ENCODE assay signal across 24 cellular contexts in the genomic region with DNA sequence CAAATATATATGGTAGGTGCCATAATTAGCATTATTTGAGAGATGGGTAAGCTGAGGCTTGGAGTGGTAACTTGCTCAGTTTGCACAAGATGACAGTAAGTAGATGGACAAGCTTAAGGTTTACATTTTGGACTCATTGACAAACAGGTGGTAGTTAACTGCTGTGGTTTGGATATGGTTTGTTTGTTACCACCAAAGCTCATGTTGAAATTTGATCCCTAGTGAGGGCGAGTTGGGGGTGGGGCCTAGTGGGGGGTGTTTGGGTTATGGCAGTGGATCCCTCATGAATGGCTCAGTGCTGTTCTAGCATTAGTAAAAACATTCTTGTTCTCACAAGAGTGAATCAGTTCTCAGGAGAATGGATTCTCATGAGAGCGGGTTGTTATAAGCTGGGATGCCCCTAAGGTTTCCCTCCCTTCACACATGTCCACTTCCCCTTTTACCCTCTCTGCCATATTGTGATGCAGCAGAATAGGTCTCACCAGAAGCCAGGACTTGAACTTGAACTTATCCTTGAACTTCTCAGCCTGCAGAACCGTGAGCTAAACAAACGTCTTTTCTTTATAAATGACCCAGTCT. TPM values are rescaled to one million over a fixed set of nuclear protein-coding genes. Genes with fewer than 3 reads are reported as not detected.
DNase-seq lines count a peak whose midpoint lies in the region; ATAC-seq, FAIRE-seq and TF ChIP-seq lines count a peak whose summit lies in the region.
"Had no signal": no experiment of that assay in that cellular context is flagged by ENCODE, and none has a peak within 500 bp of the region (broad histone marks: within the 10 kb centered on the region; RNA-seq: fewer than 3 reads in every experiment).

No MANE protein-coding gene starts in this region.

- DNase-seq in GM12891 (ENCODE audit: insufficient read length, low spot score) (no peak), NCI-H187 (lab: John Stamatoyannopoulos, UW) (peak; percentile 24 to 52), SJCRH30 (peak; percentile 41 to 66), GM12892 (ENCODE audit: insufficient read length) (no peak), NCI-H1436 (lab: John Stamatoyannopoulos, UW) (no peak)
- DNase-seq in activated CD4-positive, alpha-beta T cell treated with anti-CD3 and anti-CD28 coated beads for 36 hours: no peak
- DNase-seq: activated CD4-positive, alpha-beta T cell treated with anti-CD3 and anti-CD28 coated beads, Interleukin-2, amount 50 U/mL, for 48 hours; activated naive CD8-positive, alpha-beta T cell treated with anti-CD3 and anti-CD28 coated beads, Interleukin-2, amount 10 ng/mL, durations not matched to agents 7 days and 5 days; cerebellar nuclear complex; DMS153; gastrocnemius medialis; NCI-H2081 treated with DMSO at 0.1 percent for 48 hours; NCI-H774; nephron progenitor cell; right cardiac atrium; transverse colon had no signal

- H3K4me3 ChIP-seq in SJCRH30: no peak overlapping the region
- H3K4me3 ChIP-seq: gastrocnemius medialis, transverse colon had no signal

- peaks cover 49% of the 10 kb centered on the region for H3K27me3 Mint-ChIP-seq in activated CD4-positive, alpha-beta T cell treated with anti-CD3 and anti-CD28 coated beads for 36 hours

- FAIRE-seq in GM12891 (lab: Jason Lieb, UNC): no peak
- FAIRE-seq in GM12892 (lab: Jason Lieb, UNC): no peak
- FAIRE-seq: H1, islet of Langerhans had no signal

- intact Hi-C loops in activated CD4-positive, alpha-beta T cell treated with anti-CD3 and anti-CD28 coated beads for 36 hours (cut with DNase I, micrococcal nuclease): no loop called here

- TF ChIP-seq POLR2A in GM12891 (IDR thresholded peaks at IDR 0.05; ENCODE audit: low read depth, low read length) (no peak), GM12892 (IDR thresholded peaks at IDR 0.05; ENCODE audit: low read depth, low read length) (no peak)

- H3K4me1 ChIP-seq in SJCRH30: peaks cover 3% of the 10 kb centered on the region; the same call in 1 of the 2 replicates
- H3K4me1 ChIP-seq: parathyroid adenoma had no signal

- peaks cover 4% of the 10 kb centered on the region for H3K4me1 Mint-ChIP-seq in activated CD4-positive, alpha-beta T cell treated with anti-CD3 and anti-CD28 coated beads for 36 hours

- no peaks in the 10 kb centered on the region for H3K9me3 ChIP-seq in SJCRH30 (replicated peaks)
- H3K9me3 ChIP-seq: gastrocnemius medialis, transverse colon had no signal

- ATAC-seq in GM21717 (IDR thresholded peaks at IDR 0.05; ENCODE audit: unreplicated experiment) (peak; percentile 54), HG03095 (IDR thresholded peaks at IDR 0.05; ENCODE audit: unreplicated experiment) (no peak)
- no peak for ATAC-seq in activated CD4-positive, alpha-beta T cell treated with anti-CD3 and anti-CD28 coated beads for 36 hours
- ATAC-seq: esophagus mucosa, gastrocnemius medialis, right cardiac atrium had no signal

- no peaks in the 10 kb centered on the region for H3K36me3 ChIP-seq in SJCRH30
- H3K36me3 ChIP-seq: gastrocnemius medialis, transverse colon had no signal

- CTCF ChIA-PET in activated CD4-positive, alpha-beta T cell treated with anti-CD3 and anti-CD28 coated beads for 36 hours (lab: Charles Lee): interaction anchor here (1.3 kb wide), 1 partner anchor 31 kb away, joined by 4 read pairs; no protein-coding TSS in a partner anchor

- no peak overlapping the region for H3K4me3 Mint-ChIP-seq in activated CD4-positive, alpha-beta T cell treated with anti-CD3 and anti-CD28 coated beads for 36 hours
- H3K4me3 Mint-ChIP-seq: activated naive CD8-positive, alpha-beta T cell treated with anti-CD3 and anti-CD28 coated beads, Interleukin-2, amount 10 ng/mL, durations not matched to agents 7 days and 5 days; nephron progenitor cell; T-helper 2 cell treated with Interferon-gamma antibody and Interleukin-4, amounts not matched to agents 5 μg/mL and 100 μg/mL, for 36 hours had no signal

- no peak overlapping the region for H3K27ac ChIP-seq in SJCRH30
- H3K27ac ChIP-seq: gastrocnemius medialis, parathyroid adenoma, transverse colon had no signal

- no peaks in the 10 kb centered on the region for H3K27me3 ChIP-seq in SJCRH30
- H3K27me3 ChIP-seq: gastrocnemius medialis had no signal

- H3K36me3 Mint-ChIP-seq in activated CD4-positive, alpha-beta T cell treated with anti-CD3 and anti-CD28 coated beads for 36 hours (ENCODE audit: low read depth): no peaks in the 10 kb centered on the region
- H3K36me3 Mint-ChIP-seq: activated naive CD8-positive, alpha-beta T cell treated with anti-CD3 and anti-CD28 coated beads, Interleukin-2, amount 10 ng/mL, durations not matched to agents 7 days and 5 days had no signal

- POLR2A ChIA-PET in activated CD4-positive, alpha-beta T cell treated with anti-CD3 and anti-CD28 coated beads for 36 hours (lab: Charles Lee): interaction anchor here (0.6 kb wide), 1 partner anchor 686 kb away, joined by 7 read pairs; no protein-coding TSS in a partner anchor

- no peaks in the 10 kb centered on the region for H3K9me3 Mint-ChIP-seq in activated CD4-positive, alpha-beta T cell treated with anti-CD3 and anti-CD28 coated beads for 36 hours (ENCODE audit: low read depth)
- H3K9me3 Mint-ChIP-seq: activated naive CD8-positive, alpha-beta T cell treated with anti-CD3 and anti-CD28 coated beads, Interleukin-2, amount 10 ng/mL, durations not matched to agents 7 days and 5 days; nephron progenitor cell; T-helper 2 cell treated with Interferon-gamma antibody and Interleukin-4, amounts not matched to agents 5 μg/mL and 100 μg/mL, for 36 hours had no signal

- H3K27ac Mint-ChIP-seq in activated CD4-positive, alpha-beta T cell treated with anti-CD3 and anti-CD28 coated beads for 36 hours: no peak overlapping the region
- H3K27ac Mint-ChIP-seq: activated naive CD8-positive, alpha-beta T cell treated with anti-CD3 and anti-CD28 coated beads, Interleukin-2, amount 10 ng/mL, durations not matched to agents 7 days and 5 days; nephron progenitor cell; T-helper 2 cell treated with Interferon-gamma antibody and Interleukin-4, amounts not matched to agents 5 μg/mL and 100 μg/mL, for 36 hours had no signal

TF ChIP-seq in GM12891, 5 proteins besides CTCF, POLR2A, EP300 and RAD21:
- peak; percentile 80 for TF ChIP-seq SPI1 (IDR thresholded peaks at IDR 0.05; ENCODE audit: low read depth, low read length)
- TF ChIP-seq POLR2AphosphoS5 (IDR thresholded peaks at IDR 0.05; ENCODE audit: low read depth, low read length): no peak

RNA-seq across cellular contexts. Expression of gene PRRX1, which starts 6.6 kb away (rescaled TPM):
- polyA plus RNA-seq in GM12891 (2012; ENCODE audit: low read depth, missing spikeins): 0.06 TPM
- total RNA-seq in SJCRH30 (2014; rRNA removed; shearing (Covaris generic)): 0.73 and 1.1 TPM in 2 replicates
- not detected for total RNA-seq in activated CD4-positive, alpha-beta T cell treated with anti-CD3 and anti-CD28 coated beads for 36 hours
- 0.13 TPM for polyA plus RNA-seq in GM12892 (2012; ENCODE audit: missing spikeins)
- total RNA-seq: activated naive CD8-positive, alpha-beta T cell treated with anti-CD3 and anti-CD28 coated beads, Interleukin-2, amount 10 ng/mL, durations not matched to agents 7 days and 5 days; H1; mononuclear cell had no signal
- polyA plus RNA-seq: H1 had no signal

Comparison
In these comparisons a context has a peak if more than half of its experiments do, and no peak if none do; other contexts are left out.
1. DNase-seq: peak in NCI-H187 (2 of 2) and SJCRH30 (2 of 2); none in GM12891 (single experiment), activated CD4-positive, alpha-beta T cell treated with anti-CD3 and anti-CD28 coated beads for 36 hours (single experiment), GM12892 (single experiment) and NCI-H1436 (single experiment).